ENCODE assay signal across 14 cellular contexts in the genomic region with DNA sequence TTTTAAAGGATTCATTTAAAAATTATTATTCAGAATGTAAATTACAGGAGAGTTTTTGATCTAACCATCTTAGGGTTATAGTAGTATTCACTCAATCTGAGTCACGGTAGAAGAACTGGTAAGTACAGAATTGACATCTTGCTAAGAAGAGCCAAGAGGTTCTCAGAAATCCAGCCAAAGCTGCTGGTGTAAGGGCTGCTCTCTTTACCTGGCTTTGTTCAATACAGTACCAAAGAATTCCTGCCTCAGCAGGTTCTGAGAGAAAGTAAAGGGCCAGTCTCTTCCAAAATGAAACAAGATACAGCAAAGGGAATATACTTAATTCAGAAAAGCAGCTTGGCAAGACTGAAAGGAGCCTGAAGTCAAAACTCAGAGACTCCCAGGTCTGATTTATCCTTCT.
DNase-seq lines count a peak whose midpoint lies in the region; ATAC-seq, FAIRE-seq and TF ChIP-seq lines count a peak whose summit lies in the region.
"Had no signal": no experiment of that assay in that cellular context is flagged by ENCODE, and none has a peak within 500 bp of the region (broad histone marks: within the 10 kb centered on the region; RNA-seq: fewer than 3 reads in every experiment).

No MANE protein-coding gene starts in this region.

- peak overlapping the region; percentile 77 for H3K27ac ChIP-seq in GM12878 (ENCODE audit: control insufficient read depth, insufficient read depth)
- peak overlapping the region; percentile 36 for H3K27ac ChIP-seq in psoas muscle
- H3K27ac ChIP-seq: epithelial cell of prostate, hepatocyte, lower lobe of right lung had no signal

- peaks cover 74% of the 10 kb centered on the region for H3K4me1 ChIP-seq in GM12878 (ENCODE audit: control insufficient read depth, insufficient read depth, low read length)
- peaks cover 42% of the 10 kb centered on the region for H3K4me1 ChIP-seq in psoas muscle

- peaks cover 96% of the 10 kb centered on the region for H3K79me2 ChIP-seq in GM12878 (ENCODE audit: control insufficient read depth, insufficient read depth, low read length)

- TF ChIP-seq EP300 in GM12878 (IDR thresholded peaks at IDR 0.05; ENCODE audit: borderline replicate concordance in 1 of 2, control insufficient read depth in 1 of 2, low read depth in 2 of 2, low read length in 2 of 2), result no peak

- TF ChIP-seq POLR2A in GM12878 (IDR thresholded peaks at IDR 0.05; ENCODE audit: low read depth, low read length), result no peak

- no peak for FAIRE-seq in GM12878 (lab: Jason Lieb, UNC)
- FAIRE-seq: H54 had no signal

- no peaks in the 10 kb centered on the region for H3K36me3 Mint-ChIP-seq in activated T-cell treated with anti-CD3 and anti-CD28 coated beads, Interleukin-2, amount 50 U/mL, for 24 hours (ENCODE audit: low read depth)
- H3K36me3 Mint-ChIP-seq in stimulated activated memory B cell treated with anti-CD40 and anti-IgM and Interleukin-4, amounts not matched to agents 10 μg/mL and 1 μg/mL and 100 μg/mL, for 72 hours, result no peaks in the 10 kb centered on the region

- CTCF ChIA-PET in GM12878 (lab: Yijun Ruan, JAX), result interaction anchor here (0.5 to 1.6 kb wide), 2 partner anchors 15 to 21 kb away, joined by 3 to 5 read pairs; no protein-coding TSS in a partner anchor

- RAD21 ChIA-PET in GM12878 (lab: Charles Lee; ENCODE audit: unreplicated experiment), result interaction anchor here (1.2 to 6.4 kb wide), 4 partner anchors 9 to 80 kb away, joined by 3 to 68 read pairs (median 32); no protein-coding TSS in a partner anchor

- H3K4me3 Mint-ChIP-seq in activated T-cell treated with anti-CD3 and anti-CD28 coated beads, Interleukin-2, amount 50 U/mL, for 24 hours, result peak overlapping the region; percentile 38
- no peak overlapping the region for H3K4me3 Mint-ChIP-seq in stimulated activated memory B cell treated with anti-CD40 and anti-IgM and Interleukin-4, amounts not matched to agents 10 μg/mL and 1 μg/mL and 100 μg/mL, for 72 hours

- no peak for DNase-seq in activated T-cell treated with anti-CD3 and anti-CD28 coated beads, Interleukin-2, amount 50 U/mL, for 24 hours
- DNase-seq in activated T-cell treated with anti-CD3 and anti-CD28 coated beads for 4 hours, result no peak
- peak; percentile 70 for DNase-seq in NCI-H2196 (lab: John Stamatoyannopoulos, UW; ENCODE audit: unreplicated experiment)
- DNase-seq in GM12878 (ENCODE audit: low read depth, low spot score), result no peak
- DNase-seq in psoas muscle, result no peak
- DNase-seq in NCI-H774 (lab: John Stamatoyannopoulos, UW), result no peak
- DNase-seq: activated CD8-positive, alpha-beta memory T cell treated with anti-CD3 and anti-CD28 coated beads, Interleukin-2, amount 50 U/mL, for 4 hours; lower lobe of right lung had no signal

- H3K4me3 ChIP-seq in GM12878 (no peak overlapping the region), psoas muscle (no peak overlapping the region)
- H3K4me3 ChIP-seq: hepatocyte, lower lobe of right lung had no signal

- TF ChIP-seq CTCF in GM12878 (IDR thresholded peaks at IDR 0.05 in 2 of 3, conservative IDR thresholded peaks at IDR 0.05 in 1 of 3; ENCODE audit: control insufficient read depth in 2 of 3, extremely low read depth in 1 of 3, insufficient read depth in 1 of 3, low read depth in 3 of 3, low read length in 3 of 3), result no peak
- TF ChIP-seq CTCF in psoas muscle (IDR thresholded peaks at IDR 0.05), result no peak

- in situ Hi-C loops in GM12878 (cut with MboI), result no loop called here

- no peaks in the 10 kb centered on the region for H4K20me1 ChIP-seq in GM12878 (ENCODE audit: control insufficient read depth, insufficient read depth)

- H3K9ac ChIP-seq in GM12878 (ENCODE audit: control insufficient read depth, insufficient read depth, low read length), result no peak overlapping the region; the same call in 1 of the 2 replicates

- intact Hi-C loops in GM12878 (cut with micrococcal nuclease; ENCODE audit: unreplicated experiment) (no loop called here), psoas muscle (cut with DNase I) (no loop called here)

- no peak for TF ChIP-seq RAD21 in GM12878 (IDR thresholded peaks at IDR 0.05; ENCODE audit: insufficient read depth, low read depth, low read length)

- BruUV-seq in GM12878 (replicated peaks; lab: Mats Ljungman, UMichigan), result no TSS peak

- H3K27me3 ChIP-seq in GM12878 (replicated peaks in 1 of 2; ENCODE audit: control insufficient read depth in 2 of 2, insufficient read depth in 2 of 2, low read length in 1 of 2), result no peaks in the 10 kb centered on the region
- H3K27me3 ChIP-seq in psoas muscle (ENCODE audit: insufficient read depth in 3 of 3, low read length in 2 of 3), result no peaks in the 10 kb centered on the region
- H3K27me3 ChIP-seq: hepatocyte had no signal

- H3K9me3 ChIP-seq in GM12878 (replicated peaks; ENCODE audit: control insufficient read depth, insufficient read depth, low read length) (peaks cover 1% of the 10 kb centered on the region; the same call in 2 of the 3 replicates), psoas muscle (no peaks in the 10 kb centered on the region)
- H3K9me3 ChIP-seq: lower lobe of right lung had no signal

- H3K36me3 ChIP-seq in GM12878 (ENCODE audit: control insufficient read depth in 2 of 2, insufficient read depth in 2 of 2, low read length in 1 of 2) (no peaks in the 10 kb centered on the region; a peak in 2 of 4 replicates), psoas muscle (ENCODE audit: insufficient read depth in 1 of 2, low read depth in 1 of 2) (no peaks in the 10 kb centered on the region)
- H3K36me3 ChIP-seq: lower lobe of right lung had no signal

- H2AFZ ChIP-seq in GM12878 (ENCODE audit: control insufficient read depth, low read depth, low read length), result no peak overlapping the region
- H2AFZ ChIP-seq: hepatocyte had no signal

- POLR2A ChIA-PET in GM12878 (lab: Charles Lee), result interaction anchor here (1.1 to 4.9 kb wide), 3 partner anchors 9 to 15 kb away, joined by 4 to 27 read pairs (median 11); no protein-coding TSS in a partner anchor

- peak overlapping the region; percentile 80 for H3K4me2 ChIP-seq in GM12878 (ENCODE audit: control insufficient read depth, insufficient read depth)

- WGBS in GM12878 (ENCODE audit: insufficient coverage, insufficient replicate concordance, low lambda C conversion rate, missing lambda C conversion rate), result 0% methylated on average over 1 of the region's 1 CpG
- 25 to 33% (median 28%) methylated on average over 1 of the region's 1 CpG for WGBS in psoas muscle, 3 donors

- H3K27me3 Mint-ChIP-seq in activated T-cell treated with anti-CD3 and anti-CD28 coated beads, Interleukin-2, amount 50 U/mL, for 24 hours, result no peaks in the 10 kb centered on the region
- H3K27me3 Mint-ChIP-seq in stimulated activated memory B cell treated with anti-CD40 and anti-IgM and Interleukin-4, amounts not matched to agents 10 μg/mL and 1 μg/mL and 100 μg/mL, for 72 hours, result no peaks in the 10 kb centered on the region

- peak overlapping the region; percentile 69 for H3K27ac Mint-ChIP-seq in activated T-cell treated with anti-CD3 and anti-CD28 coated beads, Interleukin-2, amount 50 U/mL, for 24 hours
- no peak overlapping the region for H3K27ac Mint-ChIP-seq in stimulated activated memory B cell treated with anti-CD40 and anti-IgM and Interleukin-4, amounts not matched to agents 10 μg/mL and 1 μg/mL and 100 μg/mL, for 72 hours

- no peaks in the 10 kb centered on the region for H3K9me3 Mint-ChIP-seq in activated T-cell treated with anti-CD3 and anti-CD28 coated beads, Interleukin-2, amount 50 U/mL, for 24 hours
- H3K9me3 Mint-ChIP-seq in stimulated activated memory B cell treated with anti-CD40 and anti-IgM and Interleukin-4, amounts not matched to agents 10 μg/mL and 1 μg/mL and 100 μg/mL, for 72 hours, result no peaks in the 10 kb centered on the region

- ATAC-seq in GM12878 (peak; percentile 15), psoas muscle (peak in 2 of 4 donors; percentile 37 to 56), HG03439 (IDR thresholded peaks at IDR 0.05; ENCODE audit: unreplicated experiment) (no peak)
- no peak for ATAC-seq in stimulated activated memory B cell treated with anti-CD40 and anti-IgM and Interleukin-4, amounts not matched to agents 10 μg/mL and 1 μg/mL and 100 μg/mL, for 72 hours
- ATAC-seq: Panc1 had no signal

- SMC1A ChIA-PET in GM12878 (lab: Charles Lee; ENCODE audit: uncharacterized antibody, unreplicated experiment), result interaction anchor here (1.1 to 28.2 kb wide), 5 partner anchors 14 to 63 kb away, joined by 3 to 657 read pairs (median 3); no protein-coding TSS in a partner anchor

- H3K4me1 Mint-ChIP-seq in activated T-cell treated with anti-CD3 and anti-CD28 coated beads, Interleukin-2, amount 50 U/mL, for 24 hours (ENCODE audit: low read depth), result peaks cover 84% of the 10 kb centered on the region
- no peaks in the 10 kb centered on the region for H3K4me1 Mint-ChIP-seq in stimulated activated memory B cell treated with anti-CD40 and anti-IgM and Interleukin-4, amounts not matched to agents 10 μg/mL and 1 μg/mL and 100 μg/mL, for 72 hours

TF ChIP-seq in GM12878, 131 proteins besides CTCF, POLR2A, EP300 and RAD21 (continues in another document):
- TF ChIP-seq KDM1A (IDR thresholded peaks at IDR 0.05; ENCODE audit: borderline replicate concordance) (no peak), ETV6 (conservative IDR thresholded peaks at IDR 0.05 in 1 of 2, IDR thresholded peaks at IDR 0.05 in 1 of 2; ENCODE audit: borderline replicate concordance in 1 of 2, low read depth in 1 of 2) (no peak)
